ENCODE assay signal across 8 cellular contexts in genomic region chr17:75904749-75905521, GRCh38. TPM values are rescaled to one million over a fixed set of nuclear protein-coding genes. Genes with fewer than 3 reads are reported as not detected.
DNase-seq lines count a peak whose midpoint lies in the region; ATAC-seq and TF ChIP-seq lines count a peak whose summit lies in the region.

Gene MRPL38, minus strand, starts transcription at chr17:75904884. Its CDS starts 9 bp downstream, at chr17:75904875.

- H3K4me1 Mint-ChIP-seq in osteocyte (ENCODE audit: unreplicated experiment): peaks cover 8% of the 10 kb centered on the region

- peak within 1 kb of the TSS; percentile 95 to 97 for H3K27ac Mint-ChIP-seq in activated naive CD4-positive, alpha-beta T cell treated with anti-CD3 and anti-CD28 coated beads, Interleukin-2, amount 50 U/mL, for 72 hours
- peak within 1 kb of the TSS; percentile 93 for H3K27ac Mint-ChIP-seq in osteocyte (ENCODE audit: unreplicated experiment)

- H3K27me3 ChIP-seq in thymus (ENCODE audit: control insufficient read depth, insufficient read depth): no peaks in the 10 kb centered on the region

- H3K9me3 ChIP-seq in thymus (ENCODE audit: control insufficient read depth): no peaks in the 10 kb centered on the region

- ATAC-seq in HG02588 (IDR thresholded peaks at IDR 0.05; ENCODE audit: unreplicated experiment) (peak; percentile 94), SK-N-SH treated with all-trans-retinoic acid at 6 μM for 48 hours (peak; percentile 98)
- ATAC-seq in activated naive CD4-positive, alpha-beta T cell treated with anti-CD3 and anti-CD28 coated beads, Interleukin-2, amount 50 U/mL, for 72 hours: peak; percentile 99

- H3K9me3 Mint-ChIP-seq in activated naive CD4-positive, alpha-beta T cell treated with anti-CD3 and anti-CD28 coated beads, Interleukin-2, amount 50 U/mL, for 72 hours: no peaks in the 10 kb centered on the region
- H3K9me3 Mint-ChIP-seq in osteocyte (ENCODE audit: unreplicated experiment): no peaks in the 10 kb centered on the region

- peaks cover 17% of the 10 kb centered on the region for H3K4me1 ChIP-seq in thymus (ENCODE audit: control insufficient read depth, insufficient read depth, low read length)

- DNase-seq in GM10266 (ENCODE audit: extremely low spot score) (peak; percentile 99), NCI-H1092 (lab: John Stamatoyannopoulos, UW) (peak; percentile 91), glomerular visceral epithelial cell (ENCODE audit: extremely low spot score) (peak; percentile 98), osteocyte (ENCODE audit: extremely low spot score, unreplicated experiment) (peak; percentile 99)
- peak; percentile 99 for DNase-seq in activated naive CD4-positive, alpha-beta T cell treated with anti-CD3 and anti-CD28 coated beads, Interleukin-2, amount 50 U/mL, for 72 hours (ENCODE audit: low spot score in 2 of 2)

- H3K4me3 ChIP-seq in thymus (ENCODE audit: low read length): peak within 1 kb of the TSS; percentile 84

- 6% methylated on average over 69 of the region's 69 CpGs for WGBS in thymus

- H3K4me3 Mint-ChIP-seq in osteocyte (ENCODE audit: unreplicated experiment): peak within 1 kb of the TSS; percentile 87

- peak; percentile 95 for TF ChIP-seq CTCF in GM10266 (IDR thresholded peaks at IDR 0.05; ENCODE audit: control insufficient read depth, insufficient read depth, low read depth, missing control alignments)
- TF ChIP-seq CTCF in osteocyte (IDR thresholded peaks at IDR 0.05): peak; percentile 100

- no peaks in the 10 kb centered on the region for H3K36me3 Mint-ChIP-seq in activated naive CD4-positive, alpha-beta T cell treated with anti-CD3 and anti-CD28 coated beads, Interleukin-2, amount 50 U/mL, for 72 hours
- H3K36me3 Mint-ChIP-seq in osteocyte (ENCODE audit: unreplicated experiment): peaks cover 6% of the 10 kb centered on the region

- H3K36me3 ChIP-seq in thymus (ENCODE audit: control insufficient read depth, insufficient read depth): peaks cover 20% of the 10 kb centered on the region

- peak within 1 kb of the TSS; percentile 87 for H3K27ac ChIP-seq in thymus (ENCODE audit: low read depth)

- H3K27me3 Mint-ChIP-seq in osteocyte (ENCODE audit: unreplicated experiment): no peaks in the 10 kb centered on the region

TF ChIP-seq in SK-N-SH treated with all-trans-retinoic acid at 6 μM for 48 hours, 23 proteins besides CTCF, POLR2A, EP300 and RAD21 (continues in another document):
- TF ChIP-seq ARNTL (CRISPR knock-in tag; IDR thresholded peaks at IDR 0.05; ENCODE audit: borderline replicate concordance, low read depth): no peak
- no peak for TF ChIP-seq OSR1 (CRISPR knock-in tag; IDR thresholded peaks at IDR 0.05)
- peak; percentile 41; the same call in 1 of the 2 replicates for TF ChIP-seq TCF4 (CRISPR knock-in tag; IDR thresholded peaks at IDR 0.05; ENCODE audit: borderline replicate concordance)
- no peak for TF ChIP-seq ZNF70 (CRISPR knock-in tag; IDR thresholded peaks at IDR 0.05)
- no peak for TF ChIP-seq PPARA (CRISPR knock-in tag; IDR thresholded peaks at IDR 0.05; ENCODE audit: borderline replicate concordance)
- no peak for TF ChIP-seq SNAI2 (CRISPR knock-in tag; IDR thresholded peaks at IDR 0.05)
- no peak; the same call in 1 of the 2 replicates for TF ChIP-seq ZFP3 (CRISPR knock-in tag; IDR thresholded peaks at IDR 0.05)
- no peak for TF ChIP-seq CSDC2 (CRISPR knock-in tag; IDR thresholded peaks at IDR 0.05)
- TF ChIP-seq PATZ1 (CRISPR knock-in tag; IDR thresholded peaks at IDR 0.05; ENCODE audit: borderline replicate concordance): no peak
- TF ChIP-seq GLIS3 (CRISPR knock-in tag; IDR thresholded peaks at IDR 0.05): no peak; the same call in 1 of the 2 replicates
- TF ChIP-seq ESRRG (CRISPR knock-in tag; IDR thresholded peaks at IDR 0.05): 0 out of 2 replicates have a peak, but pooled peaks have one; percentile 66
- no peak; the same call in 1 of the 2 replicates for TF ChIP-seq ZNF565 (CRISPR knock-in tag; conservative IDR thresholded peaks at IDR 0.05; ENCODE audit: low read depth)
- 0 out of 2 replicates have a peak, but pooled peaks have one; percentile 4 for TF ChIP-seq ZC3H10 (CRISPR knock-in tag; IDR thresholded peaks at IDR 0.05)
- TF ChIP-seq ISL1 (CRISPR knock-in tag; IDR thresholded peaks at IDR 0.05): no peak
- TF ChIP-seq RARB (CRISPR knock-in tag; IDR thresholded peaks at IDR 0.05): no peak; the same call in 1 of the 2 replicates
- TF ChIP-seq CREB5 (CRISPR knock-in tag; IDR thresholded peaks at IDR 0.05; ENCODE audit: low read depth): no peak
- no peak for TF ChIP-seq ZNF8 (CRISPR knock-in tag; IDR thresholded peaks at IDR 0.05)
- TF ChIP-seq TSHZ2 (CRISPR knock-in tag; IDR thresholded peaks at IDR 0.05): peak; percentile 89
- no peak for TF ChIP-seq ZFP30 (CRISPR knock-in tag; IDR thresholded peaks at IDR 0.05)
- peak; percentile 66; the same call in 1 of the 2 replicates for TF ChIP-seq CSRNP3 (CRISPR knock-in tag; IDR thresholded peaks at IDR 0.05)

RNA-seq across cellular contexts. Expression of gene MRPL38, which starts in this region (rescaled TPM):
- 100 to 1,000 TPM; 101 to 105 TPM for total RNA-seq in activated naive CD4-positive, alpha-beta T cell treated with anti-CD3 and anti-CD28 coated beads, Interleukin-2, amount 50 U/mL, for 72 hours
- 71.1 and 73.6 TPM in 2 replicates for total RNA-seq in osteocyte
- polyA plus RNA-seq in thymus: 78.6 TPM

Comparison
In these comparisons a context has a peak if more than half of its experiments do, and no peak if none do; other contexts are left out.
1. Peak in every context shown above with its lines: DNase-seq, ATAC-seq, H3K4me3 ChIP-seq and H3K27ac ChIP-seq.